ENCODE assay signal across 7 cellular contexts in genomic region chr11:8263109-8263768, GRCh38. TPM values are rescaled to one million over a fixed set of nuclear protein-coding genes. Genes with fewer than 3 reads are reported as not detected.
DNase-seq lines count a peak whose midpoint lies in the region; ATAC-seq and TF ChIP-seq lines count a peak whose summit lies in the region.

No MANE protein-coding gene starts in this region.

- peaks cover 52% of the 10 kb centered on the region for H3K27me3 ChIP-seq in colonic mucosa

- H3K9me3 ChIP-seq in colonic mucosa: no peaks in the 10 kb centered on the region

- DNase-seq in NCI-H2107 treated with DMSO at 0.1 percent for 48 hours (lab: John Stamatoyannopoulos, UW; ENCODE audit: unreplicated experiment): peak; percentile 43
- no peak for DNase-seq in colonic mucosa
- peak; percentile 10 for DNase-seq in myocyte (ENCODE audit: low read depth)
- DNase-seq in NOMO-1 (lab: John Stamatoyannopoulos, UW; ENCODE audit: unreplicated experiment in 2 of 2): no peak
- no peak for DNase-seq in mucosa of gallbladder (ENCODE audit: low spot score)

- H3K27ac ChIP-seq in colonic mucosa: no peak overlapping the region

- intact Hi-C loops in colonic mucosa (cut with DNase I): no loop called here

- H3K4me3 ChIP-seq in colonic mucosa: peak overlapping the region; percentile 35

- H3K9ac ChIP-seq in colonic mucosa (ENCODE audit: low read depth in 2 of 2, low read length in 2 of 2): no peak overlapping the region

- peaks cover 5% of the 10 kb centered on the region for H3K4me1 ChIP-seq in colonic mucosa

- TF ChIP-seq CTCF in colonic mucosa (IDR thresholded peaks at IDR 0.05): no peak

- no peaks in the 10 kb centered on the region for H3K36me3 ChIP-seq in colonic mucosa

- ATAC-seq in GM19372 (IDR thresholded peaks at IDR 0.05; ENCODE audit: low read depth, unreplicated experiment) (peak; percentile 8), GM21825 (IDR thresholded peaks at IDR 0.05; ENCODE audit: unreplicated experiment) (no peak)

RNA-seq across cellular contexts. Expression of gene LMO1, which starts 0.4 kb away (rescaled TPM):
- total RNA-seq in colonic mucosa (not detected), myocyte (not detected in 2 replicates), mucosa of gallbladder (not detected)
- not detected for polyA plus RNA-seq in myocyte (2012)

Comparison
In these comparisons a context has a peak if more than half of its experiments do, and no peak if none do; other contexts are left out.
1. DNase-seq: peak in NCI-H2107 treated with DMSO at 0.1 percent for 48 hours (single experiment) and myocyte (single experiment); none in colonic mucosa (single experiment), NOMO-1 (0 of 2) and mucosa of gallbladder (single experiment).